1 cellular context compared by ENCODE assay signal in the genomic region with DNA sequence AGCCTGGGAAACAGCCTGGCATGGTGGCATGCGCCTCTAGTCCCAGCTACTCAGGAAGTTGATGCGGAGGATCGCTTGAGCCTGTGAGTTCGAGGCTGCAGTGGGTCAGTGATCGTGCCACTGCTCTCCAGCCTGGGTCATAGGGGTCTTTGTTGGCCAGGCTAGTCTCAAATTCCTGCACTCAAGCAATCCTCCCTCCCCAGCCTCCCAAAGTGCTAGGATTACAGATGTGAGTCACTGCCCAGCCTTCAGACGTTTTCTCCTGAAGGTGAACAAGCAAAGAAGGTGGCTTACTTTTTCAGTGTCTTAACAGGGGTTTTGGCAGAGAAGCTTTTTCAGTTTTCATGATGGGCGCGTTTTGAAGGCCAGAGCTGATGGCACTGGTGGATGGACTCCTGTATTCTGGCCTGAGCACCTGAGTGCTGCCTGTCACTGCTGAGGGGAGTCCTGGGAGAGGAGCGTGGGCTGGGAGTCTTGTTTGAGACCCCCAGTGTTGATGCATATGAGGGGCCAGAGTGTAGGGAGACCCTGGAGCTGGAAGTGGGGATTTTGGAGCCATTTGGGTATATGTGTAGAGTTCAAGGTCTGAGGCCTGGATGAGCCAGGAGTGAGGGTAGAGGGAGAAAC.
TF ChIP-seq lines count a peak whose summit lies in the region.

No MANE protein-coding gene starts in this region.

TF ChIP-seq in HepG2, 621 proteins besides CTCF, POLR2A, EP300 and RAD21 (continued from another document):
- TF ChIP-seq HNF4G (IDR thresholded peaks at IDR 0.05; ENCODE audit: borderline replicate concordance, low read depth, low read length) (no peak), HNF4G (CRISPR knock-in tag; IDR thresholded peaks at IDR 0.05; ENCODE audit: borderline replicate concordance, low read depth) (0 out of 2 replicates have a peak, but pooled peaks have one; percentile 7), ETV5 (CRISPR knock-in tag; IDR thresholded peaks at IDR 0.05; ENCODE audit: borderline replicate concordance) (no peak), POLR2AphosphoS2 (IDR thresholded peaks at IDR 0.05; ENCODE audit: low read depth, low read length) (no peak), MTA1 (CRISPR knock-in tag; IDR thresholded peaks at IDR 0.05; ENCODE audit: borderline replicate concordance) (peak; percentile 15; the same call in 1 of the 2 replicates), ZNF431 (CRISPR knock-in tag; IDR thresholded peaks at IDR 0.05; ENCODE audit: borderline replicate concordance, low read depth) (no peak), SP4 (CRISPR knock-in tag; IDR thresholded peaks at IDR 0.05) (0 out of 2 replicates have a peak, but pooled peaks have one; percentile 9), ZFP62 (CRISPR knock-in tag; IDR thresholded peaks at IDR 0.05) (no peak), ZSCAN25 (CRISPR knock-in tag; IDR thresholded peaks at IDR 0.05) (no peak), ZSCAN31 (CRISPR knock-in tag; IDR thresholded peaks at IDR 0.05; ENCODE audit: low read depth) (no peak), GATA4 (IDR thresholded peaks at IDR 0.05; ENCODE audit: borderline replicate concordance, low read depth) (no peak), ZFP37 (CRISPR knock-in tag; IDR thresholded peaks at IDR 0.05; ENCODE audit: borderline replicate concordance) (no peak), CREM (IDR thresholded peaks at IDR 0.05) (no peak), CREM (CRISPR knock-in tag; IDR thresholded peaks at IDR 0.05) (no peak), MAFG (CRISPR knock-in tag; IDR thresholded peaks at IDR 0.05) (no peak), ZNF780A (CRISPR knock-in tag; IDR thresholded peaks at IDR 0.05) (no peak), MEF2D (CRISPR knock-in tag; IDR thresholded peaks at IDR 0.05) (no peak), ZNF317 (CRISPR knock-in tag; IDR thresholded peaks at IDR 0.05) (peak; percentile 23; the same call in 1 of the 2 replicates), ZNF546 (CRISPR knock-in tag; conservative IDR thresholded peaks at IDR 0.05) (no peak), ZNF772 (CRISPR knock-in tag; IDR thresholded peaks at IDR 0.05) (0 out of 2 replicates have a peak, but pooled peaks have one; percentile 37), AGO2 (optimal IDR thresholded peaks at IDR 0.05; ENCODE audit: low read depth, low read length) (no peak), ZNF501 (CRISPR knock-in tag; IDR thresholded peaks at IDR 0.05) (no peak), ZNF350 (CRISPR knock-in tag; IDR thresholded peaks at IDR 0.05; ENCODE audit: borderline replicate concordance, low read depth) (peak; percentile 21; the same call in 1 of the 2 replicates), MATR3 (CRISPR knock-in tag; IDR thresholded peaks at IDR 0.05) (no peak), ATF7 (IDR thresholded peaks at IDR 0.05) (no peak), ATF7 (CRISPR knock-in tag; IDR thresholded peaks at IDR 0.05) (no peak), ISX (CRISPR knock-in tag; conservative IDR thresholded peaks at IDR 0.05) (no peak), REPIN1 (CRISPR knock-in tag; IDR thresholded peaks at IDR 0.05; ENCODE audit: borderline replicate concordance, low read depth) (no peak), SNAPC2 (CRISPR knock-in tag; IDR thresholded peaks at IDR 0.05) (no peak)
- TF ChIP-seq, protein P1, sequence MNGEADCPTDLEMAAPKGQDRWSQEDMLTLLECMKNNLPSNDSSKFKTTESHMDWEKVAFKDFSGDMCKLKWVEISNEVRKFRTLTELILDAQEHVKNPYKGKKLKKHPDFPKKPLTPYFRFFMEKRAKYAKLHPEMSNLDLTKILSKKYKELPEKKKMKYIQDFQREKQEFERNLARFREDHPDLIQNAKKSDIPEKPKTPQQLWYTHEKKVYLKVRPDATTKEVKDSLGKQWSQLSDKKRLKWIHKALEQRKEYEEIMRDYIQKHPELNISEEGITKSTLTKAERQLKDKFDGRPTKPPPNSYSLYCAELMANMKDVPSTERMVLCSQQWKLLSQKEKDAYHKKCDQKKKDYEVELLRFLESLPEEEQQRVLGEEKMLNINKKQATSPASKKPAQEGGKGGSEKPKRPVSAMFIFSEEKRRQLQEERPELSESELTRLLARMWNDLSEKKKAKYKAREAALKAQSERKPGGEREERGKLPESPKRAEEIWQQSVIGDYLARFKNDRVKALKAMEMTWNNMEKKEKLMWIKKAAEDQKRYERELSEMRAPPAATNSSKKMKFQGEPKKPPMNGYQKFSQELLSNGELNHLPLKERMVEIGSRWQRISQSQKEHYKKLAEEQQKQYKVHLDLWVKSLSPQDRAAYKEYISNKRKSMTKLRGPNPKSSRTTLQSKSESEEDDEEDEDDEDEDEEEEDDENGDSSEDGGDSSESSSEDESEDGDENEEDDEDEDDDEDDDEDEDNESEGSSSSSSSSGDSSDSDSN (CRISPR knock-in tag; IDR thresholded peaks at IDR 0.05) = peak; percentile 16; the same call in 1 of the 2 replicates
- TF ChIP-seq, protein P2, sequence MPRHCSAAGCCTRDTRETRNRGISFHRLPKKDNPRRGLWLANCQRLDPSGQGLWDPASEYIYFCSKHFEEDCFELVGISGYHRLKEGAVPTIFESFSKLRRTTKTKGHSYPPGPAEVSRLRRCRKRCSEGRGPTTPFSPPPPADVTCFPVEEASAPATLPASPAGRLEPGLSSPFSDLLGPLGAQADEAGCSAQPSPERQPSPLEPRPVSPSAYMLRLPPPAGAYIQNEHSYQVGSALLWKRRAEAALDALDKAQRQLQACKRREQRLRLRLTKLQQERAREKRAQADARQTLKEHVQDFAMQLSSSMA (CRISPR knock-in tag; IDR thresholded peaks at IDR 0.05) = no peak; the same call in 1 of the 2 replicates
- TF ChIP-seq, protein P3, sequence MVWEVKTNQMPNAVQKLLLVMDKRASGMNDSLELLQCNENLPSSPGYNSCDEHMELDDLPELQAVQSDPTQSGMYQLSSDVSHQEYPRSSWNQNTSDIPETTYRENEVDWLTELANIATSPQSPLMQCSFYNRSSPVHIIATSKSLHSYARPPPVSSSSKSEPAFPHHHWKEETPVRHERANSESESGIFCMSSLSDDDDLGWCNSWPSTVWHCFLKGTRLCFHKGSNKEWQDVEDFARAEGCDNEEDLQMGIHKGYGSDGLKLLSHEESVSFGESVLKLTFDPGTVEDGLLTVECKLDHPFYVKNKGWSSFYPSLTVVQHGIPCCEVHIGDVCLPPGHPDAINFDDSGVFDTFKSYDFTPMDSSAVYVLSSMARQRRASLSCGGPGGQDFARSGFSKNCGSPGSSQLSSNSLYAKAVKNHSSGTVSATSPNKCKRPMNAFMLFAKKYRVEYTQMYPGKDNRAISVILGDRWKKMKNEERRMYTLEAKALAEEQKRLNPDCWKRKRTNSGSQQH (CRISPR knock-in tag; IDR thresholded peaks at IDR 0.05; ENCODE audit: low read depth) = no peak
- TF ChIP-seq, protein P4, sequence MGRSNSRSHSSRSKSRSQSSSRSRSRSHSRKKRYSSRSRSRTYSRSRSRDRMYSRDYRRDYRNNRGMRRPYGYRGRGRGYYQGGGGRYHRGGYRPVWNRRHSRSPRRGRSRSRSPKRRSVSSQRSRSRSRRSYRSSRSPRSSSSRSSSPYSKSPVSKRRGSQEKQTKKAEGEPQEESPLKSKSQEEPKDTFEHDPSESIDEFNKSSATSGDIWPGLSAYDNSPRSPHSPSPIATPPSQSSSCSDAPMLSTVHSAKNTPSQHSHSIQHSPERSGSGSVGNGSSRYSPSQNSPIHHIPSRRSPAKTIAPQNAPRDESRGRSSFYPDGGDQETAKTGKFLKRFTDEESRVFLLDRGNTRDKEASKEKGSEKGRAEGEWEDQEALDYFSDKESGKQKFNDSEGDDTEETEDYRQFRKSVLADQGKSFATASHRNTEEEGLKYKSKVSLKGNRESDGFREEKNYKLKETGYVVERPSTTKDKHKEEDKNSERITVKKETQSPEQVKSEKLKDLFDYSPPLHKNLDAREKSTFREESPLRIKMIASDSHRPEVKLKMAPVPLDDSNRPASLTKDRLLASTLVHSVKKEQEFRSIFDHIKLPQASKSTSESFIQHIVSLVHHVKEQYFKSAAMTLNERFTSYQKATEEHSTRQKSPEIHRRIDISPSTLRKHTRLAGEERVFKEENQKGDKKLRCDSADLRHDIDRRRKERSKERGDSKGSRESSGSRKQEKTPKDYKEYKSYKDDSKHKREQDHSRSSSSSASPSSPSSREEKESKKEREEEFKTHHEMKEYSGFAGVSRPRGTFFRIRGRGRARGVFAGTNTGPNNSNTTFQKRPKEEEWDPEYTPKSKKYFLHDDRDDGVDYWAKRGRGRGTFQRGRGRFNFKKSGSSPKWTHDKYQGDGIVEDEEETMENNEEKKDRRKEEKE (IDR thresholded peaks at IDR 0.05) = no peak
- TF ChIP-seq, protein P5, sequence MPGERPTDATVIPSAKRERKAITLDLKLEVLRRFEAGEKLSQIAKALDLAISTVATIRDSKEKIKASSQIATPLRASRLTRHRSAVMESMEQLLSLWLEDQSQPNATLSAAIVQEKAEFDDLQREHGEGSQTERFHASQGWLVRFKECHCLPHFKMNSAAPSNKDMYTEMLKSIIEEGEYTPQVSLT (CRISPR knock-in tag; IDR thresholded peaks at IDR 0.05; ENCODE audit: borderline replicate concordance, low read depth) = no peak
